1 cellular context compared by ENCODE assay signal in the genomic region with DNA sequence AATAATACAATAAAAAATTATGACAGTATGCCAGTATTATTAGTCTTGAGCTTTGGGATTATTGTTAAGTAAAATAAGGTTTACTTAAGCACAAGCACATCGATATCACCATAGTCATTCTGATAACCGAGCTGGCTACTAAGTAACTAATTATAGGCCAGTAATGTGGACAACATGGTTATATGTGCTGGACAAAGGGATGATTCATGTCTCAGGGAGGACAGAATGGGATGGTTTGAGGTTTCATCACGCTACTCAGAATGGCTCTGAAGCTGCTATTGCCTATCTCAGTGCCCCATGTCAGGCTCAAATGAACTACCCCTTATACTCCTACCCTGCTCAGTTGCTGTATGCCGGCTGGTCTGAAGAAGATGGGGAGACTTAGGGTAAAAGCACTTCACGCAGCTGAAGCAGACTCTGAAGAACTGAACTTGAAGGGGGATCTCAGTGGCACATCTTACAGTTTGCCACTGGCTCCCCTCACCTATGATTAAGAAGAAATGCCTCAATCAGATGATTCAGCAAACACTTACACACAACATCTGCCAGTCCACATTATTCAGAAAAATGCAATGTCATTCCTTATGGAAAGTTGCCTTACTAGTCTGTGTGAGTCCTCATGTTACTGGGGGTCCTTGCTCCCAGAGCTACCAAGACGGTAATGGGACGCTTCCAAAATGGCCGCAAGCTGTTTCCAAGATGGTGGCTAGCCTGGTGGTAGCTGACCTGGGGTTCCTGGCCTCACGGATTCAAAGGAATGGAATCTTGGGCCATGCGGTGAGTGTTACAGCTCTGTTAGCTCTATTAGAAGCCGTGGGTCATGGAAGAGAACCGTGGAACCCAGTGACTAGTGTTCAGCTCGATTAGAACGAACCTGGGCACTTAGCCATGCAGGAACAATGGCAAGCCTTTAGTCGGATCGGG.
TF ChIP-seq lines count a peak whose summit lies in the region.

No MANE protein-coding gene starts in this region.

TF ChIP-seq in WTC11, 78 proteins besides CTCF, POLR2A, EP300 and RAD21 (continued from another document):
- TF ChIP-seq TEAD4 (CRISPR knock-in tag; IDR thresholded peaks at IDR 0.05) (no peak), ZNF423 (CRISPR knock-in tag; IDR thresholded peaks at IDR 0.05) (no peak), FOXK1 (CRISPR knock-in tag; IDR thresholded peaks at IDR 0.05) (no peak), TCF7 (CRISPR knock-in tag; IDR thresholded peaks at IDR 0.05; ENCODE audit: low read depth) (no peak), NFE2L1 (CRISPR knock-in tag; IDR thresholded peaks at IDR 0.05) (no peak), FOXJ3 (CRISPR knock-in tag; IDR thresholded peaks at IDR 0.05; ENCODE audit: borderline replicate concordance) (no peak), ATF1 (CRISPR knock-in tag; IDR thresholded peaks at IDR 0.05) (no peak), JAZF1 (CRISPR knock-in tag; IDR thresholded peaks at IDR 0.05) (no peak), PRRX2 (CRISPR knock-in tag; IDR thresholded peaks at IDR 0.05) (no peak), SOX15 (CRISPR knock-in tag; IDR thresholded peaks at IDR 0.05) (no peak)
- TF ChIP-seq, protein P1, sequence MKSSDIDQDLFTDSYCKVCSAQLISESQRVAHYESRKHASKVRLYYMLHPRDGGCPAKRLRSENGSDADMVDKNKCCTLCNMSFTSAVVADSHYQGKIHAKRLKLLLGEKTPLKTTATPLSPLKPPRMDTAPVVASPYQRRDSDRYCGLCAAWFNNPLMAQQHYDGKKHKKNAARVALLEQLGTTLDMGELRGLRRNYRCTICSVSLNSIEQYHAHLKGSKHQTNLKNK (CRISPR knock-in tag; IDR thresholded peaks at IDR 0.05) = no peak
- TF ChIP-seq, protein P2, sequence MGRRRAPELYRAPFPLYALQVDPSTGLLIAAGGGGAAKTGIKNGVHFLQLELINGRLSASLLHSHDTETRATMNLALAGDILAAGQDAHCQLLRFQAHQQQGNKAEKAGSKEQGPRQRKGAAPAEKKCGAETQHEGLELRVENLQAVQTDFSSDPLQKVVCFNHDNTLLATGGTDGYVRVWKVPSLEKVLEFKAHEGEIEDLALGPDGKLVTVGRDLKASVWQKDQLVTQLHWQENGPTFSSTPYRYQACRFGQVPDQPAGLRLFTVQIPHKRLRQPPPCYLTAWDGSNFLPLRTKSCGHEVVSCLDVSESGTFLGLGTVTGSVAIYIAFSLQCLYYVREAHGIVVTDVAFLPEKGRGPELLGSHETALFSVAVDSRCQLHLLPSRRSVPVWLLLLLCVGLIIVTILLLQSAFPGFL (CRISPR knock-in tag; IDR thresholded peaks at IDR 0.05; ENCODE audit: borderline replicate concordance) = no peak
- TF ChIP-seq, protein P3, sequence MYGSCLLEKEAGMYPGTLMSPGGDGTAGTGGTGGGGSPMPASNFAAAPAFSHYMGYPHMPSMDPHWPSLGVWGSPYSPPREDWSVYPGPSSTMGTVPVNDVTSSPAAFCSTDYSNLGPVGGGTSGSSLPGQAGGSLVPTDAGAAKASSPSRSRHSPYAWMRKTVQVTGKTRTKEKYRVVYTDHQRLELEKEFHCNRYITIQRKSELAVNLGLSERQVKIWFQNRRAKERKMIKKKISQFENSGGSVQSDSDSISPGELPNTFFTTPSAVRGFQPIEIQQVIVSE (CRISPR knock-in tag; IDR thresholded peaks at IDR 0.05; ENCODE audit: borderline replicate concordance) = no peak
- TF ChIP-seq, protein P4, sequence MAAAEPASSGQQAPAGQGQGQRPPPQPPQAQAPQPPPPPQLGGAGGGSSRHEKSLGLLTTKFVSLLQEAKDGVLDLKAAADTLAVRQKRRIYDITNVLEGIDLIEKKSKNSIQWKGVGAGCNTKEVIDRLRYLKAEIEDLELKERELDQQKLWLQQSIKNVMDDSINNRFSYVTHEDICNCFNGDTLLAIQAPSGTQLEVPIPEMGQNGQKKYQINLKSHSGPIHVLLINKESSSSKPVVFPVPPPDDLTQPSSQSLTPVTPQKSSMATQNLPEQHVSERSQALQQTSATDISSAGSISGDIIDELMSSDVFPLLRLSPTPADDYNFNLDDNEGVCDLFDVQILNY (CRISPR knock-in tag; IDR thresholded peaks at IDR 0.05) = no peak
